ENCODE assay signal across 1 cellular context in the genomic region with DNA sequence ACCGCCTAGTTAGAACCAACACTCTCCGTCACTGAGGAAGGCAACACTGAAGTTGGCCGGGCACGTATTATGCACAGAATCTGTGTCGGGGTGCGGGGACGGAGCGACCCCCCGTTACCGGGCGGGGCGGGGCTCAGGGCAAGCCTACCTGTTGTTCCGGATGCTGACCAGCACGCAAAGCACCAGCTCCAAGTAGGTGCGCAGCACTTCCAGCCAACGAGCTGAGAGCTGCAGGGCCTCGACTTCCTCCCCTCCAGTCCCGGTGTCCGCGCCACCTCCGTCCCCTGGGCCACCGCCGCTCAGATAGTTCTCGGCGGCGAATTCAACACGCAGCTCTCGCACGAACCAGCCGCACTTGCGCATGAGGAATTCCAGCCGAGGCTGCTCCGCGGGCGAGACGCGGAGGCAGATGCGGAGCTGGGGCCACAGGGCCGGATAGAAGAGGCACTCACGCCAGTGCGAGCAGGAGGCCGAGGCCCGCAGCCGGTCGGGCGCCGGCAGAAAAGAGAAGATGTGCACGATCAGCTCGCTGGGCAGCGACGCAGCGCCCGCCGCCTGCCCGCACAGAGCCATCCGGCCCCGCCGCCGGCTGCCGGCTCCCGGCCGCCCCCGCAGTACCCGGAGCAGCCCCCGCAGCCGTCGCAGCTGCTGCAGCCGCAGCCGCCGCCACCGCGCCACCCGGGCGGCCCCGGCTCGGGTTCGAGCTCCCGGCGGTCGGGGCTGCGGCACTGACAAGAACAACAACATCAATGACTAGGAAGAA.
TF ChIP-seq lines count a peak whose summit lies in the region.

No MANE protein-coding gene starts in this region.

TF ChIP-seq in WTC11, 78 proteins besides CTCF, POLR2A, EP300 and RAD21 (continued from another document):
- TF ChIP-seq, protein P1, sequence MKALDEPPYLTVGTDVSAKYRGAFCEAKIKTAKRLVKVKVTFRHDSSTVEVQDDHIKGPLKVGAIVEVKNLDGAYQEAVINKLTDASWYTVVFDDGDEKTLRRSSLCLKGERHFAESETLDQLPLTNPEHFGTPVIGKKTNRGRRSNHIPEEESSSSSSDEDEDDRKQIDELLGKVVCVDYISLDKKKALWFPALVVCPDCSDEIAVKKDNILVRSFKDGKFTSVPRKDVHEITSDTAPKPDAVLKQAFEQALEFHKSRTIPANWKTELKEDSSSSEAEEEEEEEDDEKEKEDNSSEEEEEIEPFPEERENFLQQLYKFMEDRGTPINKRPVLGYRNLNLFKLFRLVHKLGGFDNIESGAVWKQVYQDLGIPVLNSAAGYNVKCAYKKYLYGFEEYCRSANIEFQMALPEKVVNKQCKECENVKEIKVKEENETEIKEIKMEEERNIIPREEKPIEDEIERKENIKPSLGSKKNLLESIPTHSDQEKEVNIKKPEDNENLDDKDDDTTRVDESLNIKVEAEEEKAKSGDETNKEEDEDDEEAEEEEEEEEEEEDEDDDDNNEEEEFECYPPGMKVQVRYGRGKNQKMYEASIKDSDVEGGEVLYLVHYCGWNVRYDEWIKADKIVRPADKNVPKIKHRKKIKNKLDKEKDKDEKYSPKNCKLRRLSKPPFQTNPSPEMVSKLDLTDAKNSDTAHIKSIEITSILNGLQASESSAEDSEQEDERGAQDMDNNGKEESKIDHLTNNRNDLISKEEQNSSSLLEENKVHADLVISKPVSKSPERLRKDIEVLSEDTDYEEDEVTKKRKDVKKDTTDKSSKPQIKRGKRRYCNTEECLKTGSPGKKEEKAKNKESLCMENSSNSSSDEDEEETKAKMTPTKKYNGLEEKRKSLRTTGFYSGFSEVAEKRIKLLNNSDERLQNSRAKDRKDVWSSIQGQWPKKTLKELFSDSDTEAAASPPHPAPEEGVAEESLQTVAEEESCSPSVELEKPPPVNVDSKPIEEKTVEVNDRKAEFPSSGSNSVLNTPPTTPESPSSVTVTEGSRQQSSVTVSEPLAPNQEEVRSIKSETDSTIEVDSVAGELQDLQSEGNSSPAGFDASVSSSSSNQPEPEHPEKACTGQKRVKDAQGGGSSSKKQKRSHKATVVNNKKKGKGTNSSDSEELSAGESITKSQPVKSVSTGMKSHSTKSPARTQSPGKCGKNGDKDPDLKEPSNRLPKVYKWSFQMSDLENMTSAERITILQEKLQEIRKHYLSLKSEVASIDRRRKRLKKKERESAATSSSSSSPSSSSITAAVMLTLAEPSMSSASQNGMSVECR (CRISPR knock-in tag; IDR thresholded peaks at IDR 0.05; ENCODE audit: borderline replicate concordance), result peak; percentile 33; the same call in 1 of the 2 replicates
- TF ChIP-seq ETV6 (CRISPR knock-in tag; IDR thresholded peaks at IDR 0.05) (no peak), ZNF416 (CRISPR knock-in tag; IDR thresholded peaks at IDR 0.05) (peak; percentile 40; the same call in 1 of the 2 replicates), CBFB (CRISPR knock-in tag; IDR thresholded peaks at IDR 0.05; ENCODE audit: low read depth) (0 out of 2 replicates have a peak, but pooled peaks have one; percentile 73), CREB1 (CRISPR knock-in tag; IDR thresholded peaks at IDR 0.05) (no peak), GABPB1 (CRISPR knock-in tag; IDR thresholded peaks at IDR 0.05) (peak; percentile 58), IRF2 (CRISPR knock-in tag; IDR thresholded peaks at IDR 0.05; ENCODE audit: borderline replicate concordance, low read depth) (no peak)
